In the genomic region with DNA sequence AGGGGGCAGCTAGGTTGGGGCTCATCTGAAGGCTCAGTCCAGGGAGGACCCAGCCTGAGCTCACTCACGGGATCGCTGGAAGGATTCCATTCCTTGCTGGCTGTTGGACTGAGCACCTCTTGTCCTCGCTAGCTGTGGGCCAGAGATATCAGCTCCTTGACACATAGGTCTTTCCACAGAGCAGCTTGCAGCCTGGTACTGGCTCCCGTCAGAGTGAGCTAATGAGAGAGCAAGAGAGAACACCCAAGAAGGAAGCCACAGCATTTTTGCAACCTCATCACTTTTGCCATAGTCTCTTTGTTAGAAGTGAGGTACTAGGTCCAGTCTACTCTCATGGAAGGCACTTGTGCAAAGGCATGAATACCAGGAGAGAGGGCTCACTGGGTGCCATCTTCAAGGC, we compare ENCODE assay signal across 14 cellular contexts.
"Had no signal": no experiment of that assay in that cellular context is flagged by ENCODE, and none has a peak within 500 bp of the region (broad histone marks: within the 10 kb centered on the region; RNA-seq: fewer than 3 reads in every experiment).

No MANE protein-coding gene starts in this region.

- H3K27ac ChIP-seq: breast epithelium, dorsolateral prefrontal cortex, left ventricle myocardium inferior, suprapubic skin had no signal

- H3K36me3 ChIP-seq: breast epithelium, left ventricle myocardium inferior, suprapubic skin had no signal

- H3K4me3 ChIP-seq: breast epithelium, dorsolateral prefrontal cortex, left ventricle myocardium inferior, suprapubic skin had no signal

- ATAC-seq: sciatic nerve had no signal

- DNase-seq: activated CD4-positive, alpha-beta T cell treated with anti-CD3 and anti-CD28 coated beads, Interleukin-2, amount 10 ng/mL, durations not matched to agents 7 days and 5 days; activated CD8-positive, alpha-beta memory T cell treated with anti-CD3 and anti-CD28 coated beads for 24 hours; activated naive CD4-positive, alpha-beta T cell; activated naive CD8-positive, alpha-beta T cell treated with anti-CD3 and anti-CD28 coated beads, Interleukin-2, amount 10 ng/mL, durations not matched to agents 7 days and 5 days; aorta; dorsolateral prefrontal cortex; erythroblast; islet precursor cell; left ventricle myocardium inferior; mesenchymal stem cell; nucleus accumbens had no signal

- H3K9me3 ChIP-seq: breast epithelium, left ventricle myocardium inferior, suprapubic skin had no signal

- H3K27me3 ChIP-seq: breast epithelium, suprapubic skin had no signal
